Comparison of ENCODE assay signal across 24 cellular contexts in the genomic region with DNA sequence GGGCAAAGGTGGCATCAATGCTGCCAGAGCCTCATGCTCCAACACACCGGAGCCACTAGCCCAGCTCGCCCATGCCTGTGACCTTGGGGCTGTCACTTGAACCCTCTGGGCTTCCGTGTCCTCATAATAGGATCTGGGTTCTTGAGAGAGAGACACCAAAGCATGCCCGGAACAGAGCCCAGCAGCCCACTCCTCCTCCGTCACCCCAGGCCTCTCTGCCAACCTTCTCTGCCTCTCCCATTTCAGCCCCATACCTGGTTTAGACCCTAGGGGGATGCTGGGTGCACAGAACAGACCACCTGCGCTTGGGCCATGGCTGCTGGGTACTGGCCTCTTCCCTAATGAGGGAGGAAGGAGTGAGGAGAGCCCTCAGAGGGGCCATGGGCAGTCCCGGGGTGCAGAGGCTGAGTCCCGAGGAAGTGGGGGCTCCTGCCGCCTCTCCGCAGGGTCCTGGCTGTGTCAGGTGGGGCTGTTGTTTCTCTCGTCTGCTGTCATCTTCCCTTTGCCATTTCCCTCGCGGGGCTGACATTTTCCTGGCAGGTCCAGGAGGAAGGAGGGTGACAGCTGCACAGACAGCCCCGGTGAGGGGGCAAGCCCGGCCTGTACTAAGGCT.
DNase-seq lines count a peak whose midpoint lies in the region; ATAC-seq and TF ChIP-seq lines count a peak whose summit lies in the region.
"Had no signal": no experiment of that assay in that cellular context is flagged by ENCODE, and none has a peak within 500 bp of the region (broad histone marks: within the 10 kb centered on the region; RNA-seq: fewer than 3 reads in every experiment).

No MANE protein-coding gene starts in this region.

- no peak overlapping the region for H3K4me3 Mint-ChIP-seq in neural progenitor cell
- H3K4me3 Mint-ChIP-seq: activated CD4-positive, alpha-beta T cell treated with anti-CD3 and anti-CD28 coated beads, Interleukin-2, amount 10 ng/mL, durations not matched to agents 7 days and 5 days; CD4-positive, CD25-positive, alpha-beta regulatory T cell; T-cell had no signal

- H3K27me3 ChIP-seq in right atrium auricular region (peaks cover 4 to 15% of the 10 kb centered on the region in 2 donors), neural progenitor cell (peaks cover 80% of the 10 kb centered on the region), prostate gland (replicated peaks; ENCODE audit: insufficient read depth) (peaks cover 11% of the 10 kb centered on the region)
- H3K27me3 ChIP-seq: vagina had no signal

- WGBS in prostate gland, result 78% methylated on average over 15 of the region's 15 CpGs

- peaks cover 19% of the 10 kb centered on the region for H3K27me3 Mint-ChIP-seq in neural progenitor cell (ENCODE audit: insufficient read depth, low read depth)

- no peaks in the 10 kb centered on the region for H3K79me2 ChIP-seq in neural progenitor cell (ENCODE audit: low read depth)

- no peak overlapping the region for H2AFZ ChIP-seq in neural progenitor cell (replicated peaks)

- no peak for TF ChIP-seq POLR2A in prostate gland (IDR thresholded peaks at IDR 0.05)

- no peak overlapping the region for H3K4me2 ChIP-seq in neural progenitor cell

- H3K4me1 Mint-ChIP-seq in neural progenitor cell, result peaks cover 38% of the 10 kb centered on the region
- H3K4me1 Mint-ChIP-seq: activated CD4-positive, alpha-beta T cell treated with anti-CD3 and anti-CD28 coated beads, Interleukin-2, amount 10 ng/mL, durations not matched to agents 7 days and 5 days; CD4-positive, CD25-positive, alpha-beta regulatory T cell had no signal

- H3F3A ChIP-seq in neural progenitor cell (ENCODE audit: low read depth), result no peaks in the 10 kb centered on the region

- H3K4me3 ChIP-seq in right atrium auricular region (no peak overlapping the region), neural progenitor cell (no peak overlapping the region), prostate gland (no peak overlapping the region)
- H3K4me3 ChIP-seq: gastroesophageal sphincter, vagina had no signal

- H3K27ac Mint-ChIP-seq in neural progenitor cell, result no peak overlapping the region
- H3K27ac Mint-ChIP-seq: activated CD4-positive, alpha-beta T cell treated with anti-CD3 and anti-CD28 coated beads, Interleukin-2, amount 10 ng/mL, durations not matched to agents 7 days and 5 days; CD4-positive, CD25-positive, alpha-beta regulatory T cell; mesothelial cell of epicardium; nephron progenitor cell; T-cell had no signal

- H3K9me3 ChIP-seq in right atrium auricular region (peaks cover 0 to 3% of the 10 kb centered on the region in 2 donors), neural progenitor cell (ENCODE audit: low read depth) (no peaks in the 10 kb centered on the region), prostate gland (no peaks in the 10 kb centered on the region)
- H3K9me3 ChIP-seq: gastroesophageal sphincter, vagina had no signal

- H3K27ac ChIP-seq in right atrium auricular region (no peak overlapping the region), neural progenitor cell (no peak overlapping the region), caudate nucleus (ENCODE audit: low read depth, low read length) (no peak overlapping the region), prostate gland (no peak overlapping the region)
- H3K27ac ChIP-seq: gastroesophageal sphincter, HL-60, vagina had no signal

- H3K36me3 Mint-ChIP-seq in neural progenitor cell, result no peaks in the 10 kb centered on the region
- H3K36me3 Mint-ChIP-seq: CD4-positive, CD25-positive, alpha-beta regulatory T cell; mesothelial cell of epicardium; T-cell had no signal

- no peak for ATAC-seq in left ventricle myocardium superior
- no peak for ATAC-seq in omental fat pad (ENCODE audit: low FRiP score)
- no peak for ATAC-seq in GM21576 (IDR thresholded peaks at IDR 0.05; ENCODE audit: unreplicated experiment)
- ATAC-seq: gastroesophageal sphincter, T-cell had no signal

- no peaks in the 10 kb centered on the region for H4K20me1 ChIP-seq in neural progenitor cell (ENCODE audit: low read depth)

- H3K4me1 ChIP-seq in right atrium auricular region (peaks cover 0 to 11% of the 10 kb centered on the region in 2 donors), neural progenitor cell (peaks cover 18% of the 10 kb centered on the region), prostate gland (replicated peaks) (peaks cover 5% of the 10 kb centered on the region)

- H3K9ac ChIP-seq in neural progenitor cell, result no peak overlapping the region

- TF ChIP-seq CTCF in right atrium auricular region (IDR thresholded peaks at IDR 0.05), result no peak
- no peak for TF ChIP-seq CTCF in omental fat pad (IDR thresholded peaks at IDR 0.05)
- TF ChIP-seq CTCF in neural progenitor cell (IDR thresholded peaks at IDR 0.05), result no peak
- TF ChIP-seq CTCF in prostate gland (IDR thresholded peaks at IDR 0.05), result no peak

- no peaks in the 10 kb centered on the region for H3K9me3 Mint-ChIP-seq in neural progenitor cell
- H3K9me3 Mint-ChIP-seq: activated CD4-positive, alpha-beta T cell treated with anti-CD3 and anti-CD28 coated beads, Interleukin-2, amount 10 ng/mL, durations not matched to agents 7 days and 5 days; nephron progenitor cell; T-cell had no signal

- DNase-seq in right atrium auricular region (ENCODE audit: low spot score) (peak; percentile 55), left ventricle myocardium superior (no peak), ecto neural progenitor cell (ENCODE audit: low spot score) (peak; percentile 43), omental fat pad (ENCODE audit: low spot score) (peak; percentile 19), neural progenitor cell (ENCODE audit: low spot score) (no peak), caudate nucleus (lab: John Stamatoyannopoulos, UW) (no peak), prostate gland (ENCODE audit: low spot score) (no peak)
- DNase-seq: activated CD4-positive, alpha-beta T cell treated with anti-CD3 and anti-CD28 coated beads, Interleukin-2, amount 10 ng/mL, durations not matched to agents 7 days and 5 days; activated gamma-delta T cell; amygdala; CD4-positive, CD25-positive, alpha-beta regulatory T cell; DMS 273 treated with DMSO at 0.1 percent for 48 hours; NCI-H1417 treated with DMSO at 0.1 percent for 48 hours; NCI-H2107; NCI-H510A; nephron progenitor cell; SHP77; stimulated activated CD4-positive, alpha-beta T cell treated with anti-CD3 and anti-CD28 coated beads, Interleukin-12 subunit alpha, Interleukin-12 subunit beta, amount 100 ng/mL, for 4 hours had no signal

- no peaks in the 10 kb centered on the region for H3K36me3 ChIP-seq in right atrium auricular region
- no peaks in the 10 kb centered on the region for H3K36me3 ChIP-seq in neural progenitor cell
- no peaks in the 10 kb centered on the region for H3K36me3 ChIP-seq in prostate gland
- H3K36me3 ChIP-seq: gastroesophageal sphincter, vagina had no signal

- intact Hi-C loops in left ventricle myocardium superior (cut with micrococcal nuclease), result no loop called here
- intact Hi-C loops in prostate gland (cut with DNase I), result no loop called here

Comparison
In these comparisons a context has a peak if more than half of its experiments do, and no peak if none do; other contexts are left out.
1. DNase-seq: peak in right atrium auricular region (single experiment), ecto neural progenitor cell (single experiment) and omental fat pad (single experiment); none in left ventricle myocardium superior (single experiment), neural progenitor cell (single experiment), caudate nucleus (0 of 61) and prostate gland (single experiment).